ENCODE assay signal across 13 cellular contexts in genomic region chr12:46258129-46258528, GRCh38.
"Had no signal": no experiment of that assay in that cellular context is flagged by ENCODE, and none has a peak within 500 bp of the region (broad histone marks: within the 10 kb centered on the region; RNA-seq: fewer than 3 reads in every experiment).

No MANE protein-coding gene starts in this region.

- H3K9me3 ChIP-seq: adrenal gland, gastroesophageal sphincter, pancreas, sigmoid colon, spleen had no signal

- H3K9me3 Mint-ChIP-seq: naive B cell had no signal

- H3K36me3 ChIP-seq: adrenal gland had no signal

- H3K27me3 ChIP-seq: adrenal gland, gastroesophageal sphincter, pancreas, sigmoid colon, spleen had no signal

- H3K27me3 Mint-ChIP-seq: activated CD4-positive, alpha-beta memory T cell treated with anti-CD3 and anti-CD28 coated beads, Interleukin-2, amount 10 ng/mL, durations not matched to agents 7 days and 5 days; activated CD4-positive, alpha-beta T cell treated with anti-CD3 and anti-CD28 coated beads for 36 hours; naive B cell had no signal

- DNase-seq: activated CD4-positive, alpha-beta memory T cell treated with anti-CD3 and anti-CD28 coated beads, Interleukin-2, amount 10 ng/mL, durations not matched to agents 7 days and 5 days; activated CD4-positive, alpha-beta T cell treated with anti-CD3 and anti-CD28 coated beads for 36 hours; activated CD8-positive, alpha-beta memory T cell treated with anti-CD3 and anti-CD28 coated beads, Interleukin-2, amount 50 U/mL, for 4 hours; activated gamma-delta T cell treated with Interleukin-2 at 50 U/mL for 16 hours; adrenal gland; islet precursor cell; naive B cell; pancreas; sigmoid colon; spleen; T-helper 1 cell had no signal

- H3K27ac ChIP-seq: adrenal gland, pancreas, spleen had no signal

- ATAC-seq: activated CD4-positive, alpha-beta T cell treated with anti-CD3 and anti-CD28 coated beads for 36 hours; gastroesophageal sphincter; left lobe of liver; pancreas had no signal

- H3K4me3 Mint-ChIP-seq: activated CD4-positive, alpha-beta memory T cell treated with anti-CD3 and anti-CD28 coated beads, Interleukin-2, amount 10 ng/mL, durations not matched to agents 7 days and 5 days; activated CD4-positive, alpha-beta T cell treated with anti-CD3 and anti-CD28 coated beads for 36 hours had no signal

- H3K4me1 ChIP-seq: adrenal gland had no signal

- H3K4me3 ChIP-seq: adrenal gland, gastroesophageal sphincter, pancreas, sigmoid colon, spleen had no signal

- H3K27ac Mint-ChIP-seq: activated CD4-positive, alpha-beta memory T cell treated with anti-CD3 and anti-CD28 coated beads, Interleukin-2, amount 10 ng/mL, durations not matched to agents 7 days and 5 days had no signal
